8 cellular contexts compared by ENCODE assay signal in genomic region chrX:132218100-132218807, GRCh38. TPM values are rescaled to one million over a fixed set of nuclear protein-coding genes. Genes with fewer than 3 reads are reported as not detected.
DNase-seq lines count a peak whose midpoint lies in the region; FAIRE-seq and TF ChIP-seq lines count a peak whose summit lies in the region.

No MANE protein-coding gene starts in this region.

- H2AFZ ChIP-seq in neuronal stem cell (ENCODE audit: low read length) = peak overlapping the region; percentile 89

- no peak overlapping the region for H4K8ac ChIP-seq in neuronal stem cell (ENCODE audit: low read depth, low read length)

- H3K4me1 ChIP-seq in neuronal stem cell (ENCODE audit: control insufficient read depth in 2 of 2, insufficient read depth in 1 of 2, low read depth in 1 of 2, low read length in 2 of 2) (peaks cover 0 to 3% of the 10 kb centered on the region in 2 donors), subcutaneous abdominal adipose tissue (ENCODE audit: control insufficient read depth in 5 of 5, insufficient read depth in 5 of 5, low read length in 5 of 5) (peaks cover 0 to 21% (median 12%) of the 10 kb centered on the region in 5 donors)

- peak overlapping the region; percentile 48 for H3K18ac ChIP-seq in neuronal stem cell (ENCODE audit: low read length)

- no peak overlapping the region for H2AK5ac ChIP-seq in neuronal stem cell (ENCODE audit: low read depth, low read length)

- no peak overlapping the region for H2BK12ac ChIP-seq in neuronal stem cell (ENCODE audit: low read length)

- H3K4me2 ChIP-seq in neuronal stem cell (ENCODE audit: insufficient read depth, low read length, poor library complexity, severe bottlenecking) = no peak overlapping the region

- no peak overlapping the region for H2BK120ac ChIP-seq in neuronal stem cell (ENCODE audit: low read depth, low read length)

- DNase-seq in ELF-1 (ENCODE audit: low read depth, low spot score) (peak; percentile 93), H54 (ENCODE audit: insufficient read length, low spot score) (peak; percentile 65), LoVo (ENCODE audit: low spot score) (peak; percentile 72), SHP77 (lab: John Stamatoyannopoulos, UW) (peak; percentile 41 to 68), foreskin melanocyte (peak; percentile 63), neuronal stem cell (ENCODE audit: low spot score) (peak; percentile 64)
- DNase-seq in activated effector memory CD4-positive, alpha-beta T cell treated with anti-CD3 and anti-CD28 coated beads, Interleukin-2, amount 50 U/mL, for 16 hours = peak; percentile 92

- H3K9ac ChIP-seq in neuronal stem cell (ENCODE audit: low read depth, low read length, poor library complexity) (peak overlapping the region; percentile 70), subcutaneous abdominal adipose tissue (ENCODE audit: low read length in 5 of 5) (peak overlapping the region; percentile 6 to 84 (median 76))

- H3K4ac ChIP-seq in neuronal stem cell (ENCODE audit: low read length) = no peak overlapping the region

- no peak overlapping the region for H3K23ac ChIP-seq in neuronal stem cell (ENCODE audit: low read depth, low read length, poor library complexity)

- H3K14ac ChIP-seq in neuronal stem cell (ENCODE audit: low read length) = no peak overlapping the region

- H2BK15ac ChIP-seq in neuronal stem cell (ENCODE audit: low read length) = no peak overlapping the region

- H2BK5ac ChIP-seq in neuronal stem cell (ENCODE audit: low read length) = peak overlapping the region; percentile 66

- H3K36me3 ChIP-seq in neuronal stem cell (replicated peaks in 1 of 2; ENCODE audit: control insufficient read depth in 2 of 2, insufficient read depth in 2 of 2, low read length in 2 of 2) = peaks cover 0 to 22% of the 10 kb centered on the region in 2 donors
- H3K36me3 ChIP-seq in subcutaneous abdominal adipose tissue (ENCODE audit: control insufficient read depth in 5 of 5, insufficient read depth in 5 of 5, low read length in 5 of 5) = peaks cover 0 to 6% (median 0%) of the 10 kb centered on the region in 5 donors

- no peaks in the 10 kb centered on the region for H3K9me3 ChIP-seq in neuronal stem cell (replicated peaks in 1 of 2; ENCODE audit: control insufficient read depth in 2 of 2, insufficient read depth in 1 of 2, low read depth in 1 of 2, low read length in 2 of 2)
- no peaks in the 10 kb centered on the region for H3K9me3 ChIP-seq in subcutaneous abdominal adipose tissue (ENCODE audit: control insufficient read depth in 5 of 5, low read length in 5 of 5)

- no CpG with 5 or more reads among the region's 45 CpGs for WGBS in neuronal stem cell (ENCODE audit: extremely low coverage in 2 of 2, insufficient read length in 2 of 2, insufficient replicate concordance in 1 of 2), 2 donors

- H3K27ac ChIP-seq in neuronal stem cell (replicated peaks; ENCODE audit: low read length) (no peak overlapping the region), subcutaneous abdominal adipose tissue (ENCODE audit: low read depth, low read length) (peak overlapping the region; percentile 92)

- H3K79me1 ChIP-seq in neuronal stem cell (ENCODE audit: low read depth, low read length) = no peaks in the 10 kb centered on the region

- peak; percentile 27 for FAIRE-seq in H54 (lab: Jason Lieb, UNC)

- no peak overlapping the region for H4K91ac ChIP-seq in neuronal stem cell (ENCODE audit: low read depth, low read length, poor library complexity)

- peak; percentile 59 for TF ChIP-seq POLR2A in H54 (IDR thresholded peaks at IDR 0.05; ENCODE audit: low read depth, low read length)

- H3K4me3 ChIP-seq in neuronal stem cell (ENCODE audit: low read length in 2 of 2) (peak overlapping the region; percentile 74 to 88), subcutaneous abdominal adipose tissue (ENCODE audit: low read depth in 1 of 5, low read length in 5 of 5) (peak overlapping the region; percentile 68 to 84 (median 74))

- H3K27me3 ChIP-seq in neuronal stem cell (ENCODE audit: control insufficient read depth in 3 of 3, insufficient read depth in 3 of 3, low read depth in 1 of 3, low read length in 3 of 3) (peaks cover 0 to 10% (median 0%) of the 10 kb centered on the region in 3 experiments), subcutaneous abdominal adipose tissue (ENCODE audit: control insufficient read depth in 5 of 5, insufficient read depth in 4 of 5, low read length in 5 of 5) (peaks cover 0 to 4% (median 2%) of the 10 kb centered on the region in 5 donors)

RNA-seq across cellular contexts. Expression of gene RAP2C, which starts 1.0 kb away (rescaled TPM):
- polyA plus RNA-seq in neuronal stem cell (2013, experiment 1 of 2) = 16.7 TPM
- 17.4 TPM for polyA plus RNA-seq in neuronal stem cell (2013, experiment 2 of 2)
